29 cellular contexts compared by ENCODE assay signal in the genomic region with DNA sequence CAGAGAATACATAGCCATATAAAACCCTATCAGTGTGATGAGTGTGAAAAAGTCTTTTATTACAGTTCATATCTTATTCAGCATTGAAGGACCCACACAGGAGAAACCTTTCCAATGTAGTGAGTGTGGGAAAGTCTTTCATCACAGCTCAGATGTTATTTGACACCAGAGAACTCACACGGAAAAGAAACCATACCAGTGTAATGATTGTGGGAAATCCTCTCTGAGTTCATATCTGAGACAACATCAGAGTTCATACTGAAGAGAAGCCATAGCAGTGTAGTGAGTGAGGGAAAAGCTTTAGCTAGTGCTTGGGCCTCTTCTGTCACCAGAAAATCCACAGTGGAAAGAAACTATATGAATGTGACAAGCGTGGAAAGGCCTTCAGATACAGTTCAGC.
"Had no signal": no experiment of that assay in that cellular context is flagged by ENCODE, and none has a peak within 500 bp of the region (broad histone marks: within the 10 kb centered on the region; RNA-seq: fewer than 3 reads in every experiment).

No MANE protein-coding gene starts in this region.

- ATAC-seq: effector memory CD8-positive, alpha-beta T cell; esophagus mucosa; foreskin keratinocyte; gastrocnemius medialis; gastroesophageal sphincter; heart left ventricle; heart right ventricle had no signal

- FAIRE-seq: colon, endometrium, endothelial cell of umbilical vein, frontal cortex had no signal

- H3K4me3 ChIP-seq: colonic mucosa, coronary artery, dorsolateral prefrontal cortex, esophagus muscularis mucosa, esophagus squamous epithelium, gastrocnemius medialis, gastroesophageal sphincter, heart left ventricle, heart right ventricle had no signal

- DNase-seq: colonic mucosa; cortex of kidney; dermis blood vessel endothelial cell; dorsolateral prefrontal cortex; effector CD4-positive, alpha-beta T cell; effector CD8-positive, alpha-beta T cell; effector memory CD4-positive, alpha-beta T cell; effector memory CD8-positive, alpha-beta T cell; endodermal cell; erythroblast; esophagus squamous epithelium; foreskin fibroblast; foreskin keratinocyte; foreskin melanocyte; gastrocnemius medialis; glutamatergic neuron; head of caudate nucleus; heart left ventricle; heart right ventricle had no signal

- H3K27me3 ChIP-seq: colonic mucosa, dorsolateral prefrontal cortex, esophagus muscularis mucosa, esophagus squamous epithelium, foreskin keratinocyte, gastrocnemius medialis, gastroesophageal sphincter, heart left ventricle, heart right ventricle had no signal

- H3K9me3 Mint-ChIP-seq: dendritic cell treated with granulocyte-macrophage colony-stimulating factor and Interleukin-4, amounts not matched to agents 40 ng/mL and 50 ng/mL, for 4 days; effector memory CD8-positive, alpha-beta T cell had no signal

- H3K4me3 Mint-ChIP-seq: dendritic cell treated with granulocyte-macrophage colony-stimulating factor and Interleukin-4, amounts not matched to agents 40 ng/mL and 50 ng/mL, for 4 days; effector memory CD8-positive, alpha-beta T cell; endodermal cell had no signal

- H3K27ac ChIP-seq: colonic mucosa, coronary artery, dorsolateral prefrontal cortex, epithelial cell of prostate, esophagus muscularis mucosa, esophagus squamous epithelium, foreskin keratinocyte, gastrocnemius medialis, gastroesophageal sphincter, heart left ventricle, heart right ventricle had no signal

- H3K9me3 ChIP-seq: colonic mucosa, esophagus muscularis mucosa, esophagus squamous epithelium, gastrocnemius medialis, gastroesophageal sphincter, heart left ventricle, heart right ventricle had no signal

- H3K27ac Mint-ChIP-seq: dendritic cell treated with granulocyte-macrophage colony-stimulating factor and Interleukin-4, amounts not matched to agents 40 ng/mL and 50 ng/mL, for 4 days; effector memory CD8-positive, alpha-beta T cell; endodermal cell had no signal

- H3K27me3 Mint-ChIP-seq: effector memory CD8-positive, alpha-beta T cell had no signal

- H3K36me3 ChIP-seq: colonic mucosa had no signal

- H3K4me1 ChIP-seq: colonic mucosa, esophagus muscularis mucosa, esophagus squamous epithelium, foreskin keratinocyte, gastrocnemius medialis, gastroesophageal sphincter, heart left ventricle, heart right ventricle had no signal
